9 cellular contexts compared by ENCODE assay signal in the genomic region with DNA sequence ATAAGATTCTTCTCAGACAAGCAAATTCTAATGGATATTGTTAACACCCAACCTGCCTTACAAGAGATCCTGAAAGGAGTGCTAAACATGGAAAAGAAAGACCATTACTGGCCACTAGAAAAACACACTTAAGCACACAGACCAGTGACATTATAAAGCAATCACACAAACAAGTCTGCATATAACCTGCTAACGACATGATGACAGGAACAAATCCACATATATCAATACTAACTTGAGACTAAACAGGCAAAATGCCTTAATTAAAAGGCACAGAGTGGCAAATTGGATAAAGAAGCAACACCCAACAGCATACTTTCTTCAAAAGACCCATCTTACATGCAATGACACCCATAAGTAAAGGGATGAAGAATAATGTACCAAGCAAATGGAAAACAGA.
"Had no signal": no experiment of that assay in that cellular context is flagged by ENCODE, and none has a peak within 500 bp of the region (broad histone marks: within the 10 kb centered on the region; RNA-seq: fewer than 3 reads in every experiment).

No MANE protein-coding gene starts in this region.

- ATAC-seq: HCT116, HepG2 had no signal

- H3K36me3 Mint-ChIP-seq: IgD-negative memory B cell had no signal

- H3K9me3 ChIP-seq: HAP-1 had no signal

- H3K36me3 ChIP-seq: HAP-1 had no signal

- H3K4me3 ChIP-seq: GM23248, HAP-1 had no signal

- H3K27me3 Mint-ChIP-seq: IgD-negative memory B cell had no signal

- H3K4me3 Mint-ChIP-seq: IgD-negative memory B cell had no signal

- DNase-seq: GM23248, GOT3, H7, KBM-7 had no signal

- H3K27ac Mint-ChIP-seq: IgD-negative memory B cell had no signal

- FAIRE-seq: HepG2 had no signal

- H3K27ac ChIP-seq: GM23248, HL-60 had no signal
